ENCODE assay signal across 1 cellular context in genomic region chr13:21603531-21604448, GRCh38.
A peak's percentile ranks its signal among the peaks of the same experiment; 100 is the strongest.
TF ChIP-seq lines count a peak whose summit lies in the region.

Gene MICU2, minus strand, starts transcription at chr13:21604170. Its CDS starts 22 bp downstream, at chr13:21604148.

TF ChIP-seq in HepG2, 621 proteins besides CTCF, POLR2A, EP300 and RAD21 (continued from another document and continues in another):
- TF ChIP-seq HOMEZ (CRISPR knock-in tag; IDR thresholded peaks at IDR 0.05; ENCODE audit: low read depth) (no peak), GLMP (CRISPR knock-in tag; IDR thresholded peaks at IDR 0.05; ENCODE audit: borderline replicate concordance) (0 out of 2 replicates have a peak, but pooled peaks have one; percentile 87), IKZF5 (CRISPR knock-in tag; IDR thresholded peaks at IDR 0.05) (peak; percentile 61), GABPB1 (CRISPR knock-in tag; IDR thresholded peaks at IDR 0.05) (peak; percentile 94), ZNF280D (CRISPR knock-in tag; IDR thresholded peaks at IDR 0.05) (peak; percentile 73; the same call in 1 of the 2 replicates), ZNF251 (CRISPR knock-in tag; IDR thresholded peaks at IDR 0.05) (no peak), GLI4 (CRISPR knock-in tag; IDR thresholded peaks at IDR 0.05; ENCODE audit: borderline replicate concordance) (0 out of 2 replicates have a peak, but pooled peaks have one; percentile 26), EED (CRISPR knock-in tag; IDR thresholded peaks at IDR 0.05) (peak; percentile 95), ELF4 (CRISPR knock-in tag; IDR thresholded peaks at IDR 0.05; ENCODE audit: borderline replicate concordance) (peak; percentile 98), KDM6A (CRISPR knock-in tag; IDR thresholded peaks at IDR 0.05; ENCODE audit: low read depth) (no peak), ZNF572 (CRISPR knock-in tag; IDR thresholded peaks at IDR 0.05) (no peak), ZFP82 (CRISPR knock-in tag; IDR thresholded peaks at IDR 0.05; ENCODE audit: borderline replicate concordance) (peak; percentile 78; the same call in 1 of the 2 replicates), ZNF629 (CRISPR knock-in tag; conservative IDR thresholded peaks at IDR 0.05) (no peak), GZF1 (CRISPR knock-in tag; IDR thresholded peaks at IDR 0.05) (0 out of 2 replicates have a peak, but pooled peaks have one; percentile 30), SRSF9 (IDR thresholded peaks at IDR 0.05; ENCODE audit: borderline replicate concordance, insufficient read depth, low read depth, low read length, poor library complexity, severe bottlenecking) (no peak), ZFX (CRISPR knock-in tag; IDR thresholded peaks at IDR 0.05; ENCODE audit: low read depth) (peak; percentile 96), HMGXB4 (CRISPR knock-in tag; IDR thresholded peaks at IDR 0.05; ENCODE audit: borderline replicate concordance in 1 of 2, low read depth in 1 of 2) (peak; percentile 67 to 72; a peak in 2 of 4 replicates), ZNF75D (CRISPR knock-in tag; IDR thresholded peaks at IDR 0.05; ENCODE audit: borderline replicate concordance) (no peak), AHR (CRISPR knock-in tag; IDR thresholded peaks at IDR 0.05) (peak; percentile 82; the same call in 1 of the 2 replicates), ZNF761 (CRISPR knock-in tag; conservative IDR thresholded peaks at IDR 0.05) (0 out of 2 replicates have a peak, but pooled peaks have one; percentile 58), AFF4 (CRISPR knock-in tag; IDR thresholded peaks at IDR 0.05) (no peak; the same call in 1 of the 2 replicates), ZBTB2 (CRISPR knock-in tag; IDR thresholded peaks at IDR 0.05; ENCODE audit: low read depth) (peak; percentile 4; the same call in 1 of the 2 replicates), ZNF235 (CRISPR knock-in tag; IDR thresholded peaks at IDR 0.05; ENCODE audit: borderline replicate concordance) (0 out of 2 replicates have a peak, but pooled peaks have one; percentile 67), MTERF4 (CRISPR knock-in tag; IDR thresholded peaks at IDR 0.05) (peak; percentile 94), ZNF382 (CRISPR knock-in tag; IDR thresholded peaks at IDR 0.05; ENCODE audit: borderline replicate concordance) (no peak), TSC22D2 (CRISPR knock-in tag; IDR thresholded peaks at IDR 0.05; ENCODE audit: borderline replicate concordance) (0 out of 2 replicates have a peak, but pooled peaks have one; percentile 54), POGK (CRISPR knock-in tag; conservative IDR thresholded peaks at IDR 0.05) (peak; percentile 90), ZNF414 (CRISPR knock-in tag; IDR thresholded peaks at IDR 0.05) (0 out of 2 replicates have a peak, but pooled peaks have one; percentile 55), IKZF4 (CRISPR knock-in tag; IDR thresholded peaks at IDR 0.05; ENCODE audit: borderline replicate concordance, low read depth, not compliant biosample characterization) (no peak), CREB3 (CRISPR knock-in tag; IDR thresholded peaks at IDR 0.05) (no peak), MAF1 (CRISPR knock-in tag; IDR thresholded peaks at IDR 0.05; ENCODE audit: borderline replicate concordance) (no peak), U2AF1 (optimal IDR thresholded peaks at IDR 0.05; ENCODE audit: low read depth, low read length) (peak; percentile 88), ASH2L (IDR thresholded peaks at IDR 0.05; ENCODE audit: insufficient read length, low read depth, low read length) (peak; percentile 96), ZMYM4 (CRISPR knock-in tag; IDR thresholded peaks at IDR 0.05) (peak; percentile 97), ISL2 (CRISPR knock-in tag; IDR thresholded peaks at IDR 0.05) (0 out of 2 replicates have a peak, but pooled peaks have one; percentile 49), ETS1 (CRISPR knock-in tag; IDR thresholded peaks at IDR 0.05) (peak; percentile 19; the same call in 1 of the 2 replicates)
